ENCODE assay signal across 1 cellular context in genomic region chr20:33689973-33690372, GRCh38.
TF ChIP-seq lines count a peak whose summit lies in the region.

No MANE protein-coding gene starts in this region.

TF ChIP-seq in K562, 482 proteins besides CTCF, POLR2A, EP300 and RAD21 (continued from another document and continues in another):
- peak; percentile 88 for TF ChIP-seq PKNOX1 (IDR thresholded peaks at IDR 0.05)
- TF ChIP-seq SPI1 (IDR thresholded peaks at IDR 0.05; ENCODE audit: borderline replicate concordance, low read depth, low read length): peak; percentile 80; the same call in 1 of the 2 replicates
- no peak for TF ChIP-seq FUS (optimal IDR thresholded peaks at IDR 0.05; ENCODE audit: low read depth, low read length)
- TF ChIP-seq MEF2A (IDR thresholded peaks at IDR 0.05; ENCODE audit: control insufficient read depth, low read depth, low read length): peak; percentile 80
- peak; percentile 79 for TF ChIP-seq CREM (IDR thresholded peaks at IDR 0.05; ENCODE audit: low read depth)
- no peak for TF ChIP-seq HDAC3 (IDR thresholded peaks at IDR 0.05; ENCODE audit: borderline replicate concordance, partially characterized antibody)
- TF ChIP-seq MCM7 (IDR thresholded peaks at IDR 0.05): no peak
- TF ChIP-seq LEF1 (IDR thresholded peaks at IDR 0.05): peak; percentile 89
- TF ChIP-seq FOSL1 (tag; conservative IDR thresholded peaks at IDR 0.05): peak; percentile 97
- TF ChIP-seq TAF1 (IDR thresholded peaks at IDR 0.05; ENCODE audit: control insufficient read depth, extremely low read depth, insufficient read depth, low read length, severe bottlenecking): peak; percentile 27
- TF ChIP-seq ZBTB11 (CRISPR knock-in tag; IDR thresholded peaks at IDR 0.05): peak in 1 of 3 experiments; percentile 68; a peak in 2 of 6 replicates
- TF ChIP-seq ATF7 (IDR thresholded peaks at IDR 0.05): peak; percentile 53; the same call in 1 of the 2 replicates
- no peak for TF ChIP-seq FOXJ3 (CRISPR knock-in tag; IDR thresholded peaks at IDR 0.05)
- 0 out of 2 replicates have a peak, but pooled peaks have one; percentile 17 for TF ChIP-seq GABPA (tag; conservative IDR thresholded peaks at IDR 0.05; ENCODE audit: low read depth)
- no peak for TF ChIP-seq NELFE (IDR thresholded peaks at IDR 0.05; ENCODE audit: insufficient read depth, insufficient read length)
- no peak for TF ChIP-seq PHF8 (IDR thresholded peaks at IDR 0.05; ENCODE audit: borderline replicate concordance, low read length)
- no peak for TF ChIP-seq JUNB (CRISPR knock-in tag; conservative IDR thresholded peaks at IDR 0.05)
- no peak for TF ChIP-seq RBM15 (IDR thresholded peaks at IDR 0.05; ENCODE audit: insufficient read depth, low read length)
- TF ChIP-seq NCOA1 (IDR thresholded peaks at IDR 0.05; ENCODE audit: low read depth): peak; percentile 63; the same call in 1 of the 2 replicates
- no peak for TF ChIP-seq MGA (IDR thresholded peaks at IDR 0.05)
- TF ChIP-seq LARP7 (IDR thresholded peaks at IDR 0.05): no peak
- TF ChIP-seq ZNF395 (CRISPR knock-in tag; IDR thresholded peaks at IDR 0.05): peak; percentile 46; the same call in 1 of the 2 replicates
- TF ChIP-seq FOXK2 (conservative IDR thresholded peaks at IDR 0.05 in 1 of 2, IDR thresholded peaks at IDR 0.05 in 1 of 2; ENCODE audit: low read depth in 2 of 2): peak; percentile 86 to 91; a peak in 3 of 4 replicates
- peak; percentile 33; the same call in 1 of the 2 replicates for TF ChIP-seq NBN (IDR thresholded peaks at IDR 0.05; ENCODE audit: low read depth)
- no peak for TF ChIP-seq ATF1 (CRISPR knock-in tag; IDR thresholded peaks at IDR 0.05)
- peak; percentile 46; the same call in 1 of the 2 replicates for TF ChIP-seq ATF1 (tag; IDR thresholded peaks at IDR 0.05)
- no peak for TF ChIP-seq ZNF140 (CRISPR knock-in tag; IDR thresholded peaks at IDR 0.05)
- peak; percentile 97 for TF ChIP-seq SMARCE1 (IDR thresholded peaks at IDR 0.05)
- peak; percentile 32; the same call in 1 of the 2 replicates for TF ChIP-seq SP1 (CRISPR knock-in tag; IDR thresholded peaks at IDR 0.05)
- TF ChIP-seq MTA2 (IDR thresholded peaks at IDR 0.05; ENCODE audit: low read depth): peak; percentile 83
- peak; percentile 65; the same call in 1 of the 2 replicates for TF ChIP-seq CREB1 (IDR thresholded peaks at IDR 0.05)
- TF ChIP-seq CREB1 (CRISPR knock-in tag; IDR thresholded peaks at IDR 0.05): no peak
- TF ChIP-seq ARID4B (CRISPR knock-in tag; IDR thresholded peaks at IDR 0.05): no peak
- TF ChIP-seq ZNF324 (CRISPR knock-in tag; IDR thresholded peaks at IDR 0.05): no peak
- peak; percentile 74 for TF ChIP-seq MEIS2 (IDR thresholded peaks at IDR 0.05; ENCODE audit: partially characterized antibody)
- TF ChIP-seq ETV1 (tag; conservative IDR thresholded peaks at IDR 0.05; ENCODE audit: low read depth): peak; percentile 64; the same call in 1 of the 2 replicates
- TF ChIP-seq ZNF655 (CRISPR knock-in tag; IDR thresholded peaks at IDR 0.05): no peak
- peak; percentile 96 for TF ChIP-seq DPF2 (IDR thresholded peaks at IDR 0.05)
- TF ChIP-seq HDAC8 (tag; IDR thresholded peaks at IDR 0.05): no peak
- TF ChIP-seq THRAP3 (IDR thresholded peaks at IDR 0.05; ENCODE audit: borderline replicate concordance): no peak
